Comparison of ENCODE assay signal across 28 cellular contexts in genomic region chr3:115709931-115710330, GRCh38.
"Had no signal": no experiment of that assay in that cellular context is flagged by ENCODE, and none has a peak within 500 bp of the region (broad histone marks: within the 10 kb centered on the region; RNA-seq: fewer than 3 reads in every experiment).

No MANE protein-coding gene starts in this region.

- H3K27ac Mint-ChIP-seq: activated naive CD4-positive, alpha-beta T cell treated with anti-CD3 and anti-CD28 coated beads for 36 hours; activated naive CD8-positive, alpha-beta T cell treated with anti-CD3 and anti-CD28 coated beads for 36 hours; activated T-cell treated with anti-CD3 and anti-CD28 coated beads, Interleukin-2, amount 50 U/mL, for 72 hours; natural killer cell treated with Interleukin-12 subunit alpha and Interleukin-12 subunit beta and Interleukin-15 and Interleukin-18, amount 100 ng/mL, for 72 hours had no signal

- H3K4me3 Mint-ChIP-seq: activated naive CD4-positive, alpha-beta T cell treated with anti-CD3 and anti-CD28 coated beads for 36 hours; activated naive CD8-positive, alpha-beta T cell treated with anti-CD3 and anti-CD28 coated beads for 36 hours; activated T-cell treated with anti-CD3 and anti-CD28 coated beads, Interleukin-2, amount 50 U/mL, for 72 hours; natural killer cell treated with Interleukin-12 subunit alpha and Interleukin-12 subunit beta and Interleukin-15 and Interleukin-18, amount 100 ng/mL, for 72 hours; T-helper 17 cell had no signal

- ATAC-seq: activated T-cell treated with anti-CD3 and anti-CD28 coated beads, Interleukin-2, amount 50 U/mL, for 72 hours; mucosa of descending colon; natural killer cell treated with Interleukin-12 subunit alpha and Interleukin-12 subunit beta and Interleukin-15 and Interleukin-18, amount 100 ng/mL, for 72 hours; right cardiac atrium; stimulated activated naive CD8-positive, alpha-beta T cell treated with anti-CD3 and anti-CD28 coated beads, Interleukin-15, Interleukin-2, amounts not matched to agents 100 U/mL and 50 U/mL, for 24 hours; T-helper 17 cell had no signal

- FAIRE-seq: astrocyte, colon had no signal

- H3K9me3 Mint-ChIP-seq: activated naive CD4-positive, alpha-beta T cell treated with anti-CD3 and anti-CD28 coated beads for 36 hours; activated naive CD8-positive, alpha-beta T cell treated with anti-CD3 and anti-CD28 coated beads for 36 hours; activated T-cell treated with anti-CD3 and anti-CD28 coated beads, Interleukin-2, amount 50 U/mL, for 72 hours; natural killer cell treated with Interleukin-12 subunit alpha and Interleukin-12 subunit beta and Interleukin-15 and Interleukin-18, amount 100 ng/mL, for 72 hours had no signal

- H3K4me1 ChIP-seq: left ventricle myocardium inferior, spleen, uterus had no signal

- H3K4me3 ChIP-seq: esophagus muscularis mucosa, left ventricle myocardium inferior, lung, mucosa of descending colon, spleen, thoracic aorta had no signal

- H3K36me3 Mint-ChIP-seq: activated naive CD8-positive, alpha-beta T cell treated with anti-CD3 and anti-CD28 coated beads for 36 hours; natural killer cell treated with Interleukin-12 subunit alpha and Interleukin-12 subunit beta and Interleukin-15 and Interleukin-18, amount 100 ng/mL, for 72 hours had no signal

- DNase-seq: activated CD4-positive, alpha-beta T cell treated with anti-CD3 and anti-CD28 coated beads for 4 hours; activated CD4-positive, alpha-beta T cell treated with anti-CD3 and anti-CD28 coated beads, Interleukin-2, amount 50 U/mL, for 4 hours; activated naive CD4-positive, alpha-beta T cell treated with anti-CD3 and anti-CD28 coated beads for 36 hours; activated naive CD8-positive, alpha-beta T cell treated with anti-CD3 and anti-CD28 coated beads for 36 hours; activated T-cell treated with anti-CD3 and anti-CD28 coated beads for 4 hours; activated T-cell treated with anti-CD3 and anti-CD28 coated beads, Interleukin-2, amount 50 U/mL, for 72 hours; amniotic stem cell; brain microvascular endothelial cell; caudate nucleus; dermis blood vessel endothelial cell; effector CD4-positive, alpha-beta T cell; islet precursor cell; left ventricle myocardium inferior; mucosa of descending colon; posterior cingulate gyrus; right cardiac atrium; spleen; stimulated activated naive CD8-positive, alpha-beta T cell treated with anti-CD3 and anti-CD28 coated beads, Interleukin-15, Interleukin-2, amounts not matched to agents 100 U/mL and 50 U/mL, for 24 hours; T-helper 17 cell; trophoblast cell; uterus had no signal

- H3K27me3 ChIP-seq: brain microvascular endothelial cell, esophagus muscularis mucosa, spleen, uterus had no signal

- H3K27ac ChIP-seq: brain microvascular endothelial cell, esophagus muscularis mucosa, left ventricle myocardium inferior, spleen, thoracic aorta, uterus, VCaP had no signal

- H3K4me1 Mint-ChIP-seq: activated naive CD8-positive, alpha-beta T cell treated with anti-CD3 and anti-CD28 coated beads for 36 hours; T-helper 17 cell had no signal

- H3K9me3 ChIP-seq: esophagus muscularis mucosa, left ventricle myocardium inferior, mucosa of descending colon, spleen, thoracic aorta, uterus had no signal

- H3K36me3 ChIP-seq: brain microvascular endothelial cell, esophagus muscularis mucosa, left ventricle myocardium inferior, spleen, thoracic aorta, uterus had no signal
